ENCODE assay signal across 8 cellular contexts in the genomic region with DNA sequence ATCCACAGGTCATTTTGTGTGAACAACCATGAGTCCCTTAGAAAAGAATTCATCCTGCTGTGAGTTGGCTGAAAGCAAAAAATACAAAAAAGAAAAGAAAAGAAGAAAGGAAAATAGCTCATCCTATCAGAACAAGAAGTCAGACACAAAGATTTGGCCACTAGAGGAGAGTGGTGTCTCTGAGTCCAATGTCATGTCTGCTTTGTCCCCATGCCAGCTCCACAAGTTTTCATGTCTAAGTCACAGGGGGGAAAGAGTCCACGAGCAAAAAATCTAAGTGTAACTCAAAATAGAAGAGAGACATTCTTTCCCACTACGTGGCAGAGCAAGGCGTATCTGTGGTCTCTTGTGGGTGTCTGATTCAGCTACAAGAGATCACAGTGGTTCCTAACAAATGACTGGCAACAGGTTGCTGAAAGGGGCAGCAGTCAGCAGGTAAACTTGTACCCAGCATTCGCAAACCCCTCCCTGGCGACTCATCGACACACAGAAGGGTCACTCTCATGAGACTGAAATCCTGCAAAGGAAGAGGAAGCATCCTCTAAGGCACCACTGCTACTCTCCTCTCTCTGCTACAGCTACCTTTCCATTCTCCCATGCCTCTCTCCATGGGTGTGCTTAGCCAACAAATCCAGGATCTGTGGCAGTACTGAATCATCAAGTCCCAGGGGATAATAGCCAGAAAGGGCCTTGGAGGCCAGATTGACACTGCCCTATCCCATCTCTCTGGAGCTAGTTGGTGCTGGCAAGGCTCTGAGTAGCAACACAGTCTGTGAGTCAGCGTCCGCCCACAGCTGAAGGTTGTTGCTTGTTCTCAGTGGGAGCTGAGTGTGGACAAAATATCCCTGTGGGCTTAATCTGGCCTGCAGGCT.
DNase-seq lines count a peak whose midpoint lies in the region; ATAC-seq and TF ChIP-seq lines count a peak whose summit lies in the region.

No MANE protein-coding gene starts in this region.

- DNase-seq in AG09309 (ENCODE audit: low read depth), result peak; percentile 90
- DNase-seq in NB4 (ENCODE audit: low read depth), result peak; percentile 83
- peak; percentile 78 for DNase-seq in activated T-cell treated with anti-CD3 and anti-CD28 coated beads, Interleukin-2, amount 50 U/mL, for 24 hours
- peak; percentile 86 to 93 for DNase-seq in foreskin fibroblast
- no peak for DNase-seq in NCI-H524 treated with DMSO at 0.1 percent for 48 hours (lab: John Stamatoyannopoulos, UW)
- no peak for DNase-seq in NCI-H1417 (lab: John Stamatoyannopoulos, UW)

- TF ChIP-seq CTCF in AG09309 (IDR thresholded peaks at IDR 0.05; ENCODE audit: control insufficient read depth, insufficient read depth, low read depth, low read length, missing control alignments), result peak; percentile 22
- TF ChIP-seq CTCF in NB4 (IDR thresholded peaks at IDR 0.05; ENCODE audit: low read depth, low read length), result peak; percentile 20
- TF ChIP-seq CTCF in foreskin fibroblast (IDR thresholded peaks at IDR 0.05; ENCODE audit: low read depth, low read length), result peak; percentile 18

- peak; percentile 20 for ATAC-seq in GM21619 (IDR thresholded peaks at IDR 0.05; ENCODE audit: unreplicated experiment)

- H3K27me3 Mint-ChIP-seq in activated T-cell treated with anti-CD3 and anti-CD28 coated beads, Interleukin-2, amount 50 U/mL, for 24 hours, result no peaks in the 10 kb centered on the region

- H3K27ac Mint-ChIP-seq in activated T-cell treated with anti-CD3 and anti-CD28 coated beads, Interleukin-2, amount 50 U/mL, for 24 hours, result peak overlapping the region; percentile 98

- peaks cover 85% of the 10 kb centered on the region for H3K4me1 Mint-ChIP-seq in activated T-cell treated with anti-CD3 and anti-CD28 coated beads, Interleukin-2, amount 50 U/mL, for 24 hours (ENCODE audit: low read depth)

- peak overlapping the region; percentile 64 for H3K9ac ChIP-seq in skeletal muscle satellite cell (ENCODE audit: low read depth, low read length)

- peak overlapping the region; percentile 73 for H3K4me2 ChIP-seq in skeletal muscle satellite cell (ENCODE audit: low read length)

- H3K9me3 ChIP-seq in skeletal muscle satellite cell (replicated peaks; ENCODE audit: low read length), result no peaks in the 10 kb centered on the region

- H3K4me3 ChIP-seq in AG09309 (ENCODE audit: control insufficient read depth, low read depth, low read length) (peak overlapping the region; percentile 11), NB4 (ENCODE audit: low read depth, low read length) (peak overlapping the region; percentile 3), foreskin fibroblast (ENCODE audit: low read depth in 1 of 2, low read length in 2 of 2) (peak overlapping the region in 1 of 2 donors; percentile 15), skeletal muscle satellite cell (ENCODE audit: low read length) (peak overlapping the region; percentile 18)

- peaks cover 43% of the 10 kb centered on the region for H3K4me1 ChIP-seq in skeletal muscle satellite cell (ENCODE audit: control insufficient read depth, insufficient read depth, low read length)

- H3K27me3 ChIP-seq in skeletal muscle satellite cell (ENCODE audit: control insufficient read depth, insufficient read depth, low read length), result no peaks in the 10 kb centered on the region

- H3K36me3 Mint-ChIP-seq in activated T-cell treated with anti-CD3 and anti-CD28 coated beads, Interleukin-2, amount 50 U/mL, for 24 hours (ENCODE audit: low read depth), result peaks cover 12% of the 10 kb centered on the region

- no peaks in the 10 kb centered on the region for H3K36me3 ChIP-seq in skeletal muscle satellite cell (ENCODE audit: insufficient read depth, low read length)

- H3K4me3 Mint-ChIP-seq in activated T-cell treated with anti-CD3 and anti-CD28 coated beads, Interleukin-2, amount 50 U/mL, for 24 hours, result peak overlapping the region; percentile 79

- H3K9me3 Mint-ChIP-seq in activated T-cell treated with anti-CD3 and anti-CD28 coated beads, Interleukin-2, amount 50 U/mL, for 24 hours, result peaks cover 10% of the 10 kb centered on the region

- TF ChIP-seq POLR2A in NB4 (IDR thresholded peaks at IDR 0.05; ENCODE audit: extremely low read depth, insufficient read length), result peak; percentile 13

Comparison
In these comparisons a context has a peak if more than half of its experiments do, and no peak if none do; other contexts are left out.
1. DNase-seq: peak in AG09309 (single experiment), NB4 (single experiment), activated T-cell treated with anti-CD3 and anti-CD28 coated beads, Interleukin-2, amount 50 U/mL, for 24 hours (single experiment) and foreskin fibroblast (2 of 2); none in NCI-H524 treated with DMSO at 0.1 percent for 48 hours (single experiment) and NCI-H1417 (0 of 3).
2. Peak in every context shown above with its lines, with median percentiles within 50 percentile points of each other: CTCF ChIP-seq.